9 cellular contexts compared by ENCODE assay signal in genomic region chr2:152646775-152647174, GRCh38.
DNase-seq lines count a peak whose midpoint lies in the region; ATAC-seq and TF ChIP-seq lines count a peak whose summit lies in the region.
"Had no signal": no experiment of that assay in that cellular context is flagged by ENCODE, and none has a peak within 500 bp of the region (broad histone marks: within the 10 kb centered on the region; RNA-seq: fewer than 3 reads in every experiment).

No MANE protein-coding gene starts in this region.

- H3K9ac ChIP-seq in muscle layer of colon (ENCODE audit: low read length) = no peak overlapping the region

- H3K4me3 ChIP-seq in AG04449 (ENCODE audit: low read depth, low read length) (no peak overlapping the region), muscle layer of colon (ENCODE audit: low read depth in 1 of 2, low read length in 2 of 2) (no peak overlapping the region)

- no peaks in the 10 kb centered on the region for H3K9me3 ChIP-seq in muscle layer of colon (ENCODE audit: low read length)

- H3K27ac ChIP-seq in muscle layer of colon (ENCODE audit: low read depth, low read length) = peak overlapping the region; percentile 19

- CTCF ChIA-PET in AG04449 (lab: Yijun Ruan, JAX) = interaction anchor here (0.8 to 6.4 kb wide), 13 partner anchors 9 to 610 kb away, joined by 3 to 79 read pairs (median 5); partner anchors contain the start of gene STAM2

- no peak for ATAC-seq in HG02840 (IDR thresholded peaks at IDR 0.05; ENCODE audit: low FRiP score, unreplicated experiment)

- POLR2A ChIA-PET in AG04449 (lab: Yijun Ruan, JAX) = interaction anchor here (0.6 kb wide), 1 partner anchor 97 kb away, joined by 3 read pairs; no protein-coding TSS in a partner anchor

- no peak for TF ChIP-seq CTCF in AG04449 (IDR thresholded peaks at IDR 0.05; ENCODE audit: insufficient read depth, low read length, missing control alignments)

- no peaks in the 10 kb centered on the region for H3K27me3 ChIP-seq in muscle layer of colon (ENCODE audit: control insufficient read depth in 1 of 2, insufficient read depth in 2 of 2, low read length in 2 of 2)

- H3K36me3 ChIP-seq in muscle layer of colon (ENCODE audit: insufficient read depth, low read length) = peaks cover 9% of the 10 kb centered on the region

- peaks cover 20% of the 10 kb centered on the region for H3K4me1 ChIP-seq in muscle layer of colon (ENCODE audit: insufficient read depth, low read length)

- peak; percentile 82 for DNase-seq in AG04449 (ENCODE audit: low read depth, low spot score)
- DNase-seq in M059J (ENCODE audit: low read depth) = peak; percentile 88
- DNase-seq in dermis blood vessel endothelial cell = peak; percentile 39
- DNase-seq in activated CD4-positive, CD25-positive, alpha-beta regulatory T cell treated with anti-CD3 and anti-CD28 coated beads, Interleukin-2, amount 50 U/mL, for 72 hours = no peak
- DNase-seq in NCI-H2196 (lab: John Stamatoyannopoulos, UW; ENCODE audit: unreplicated experiment) = no peak
- no peak for DNase-seq in effector CD4-positive, alpha-beta T cell
- DNase-seq: COR-L47 had no signal

Comparison
In these comparisons a context has a peak if more than half of its experiments do, and no peak if none do; other contexts are left out.
1. DNase-seq: peak in AG04449 (single experiment), M059J (single experiment) and dermis blood vessel endothelial cell (single experiment); none in activated CD4-positive, CD25-positive, alpha-beta regulatory T cell treated with anti-CD3 and anti-CD28 coated beads, Interleukin-2, amount 50 U/mL, for 72 hours (single experiment), NCI-H2196 (single experiment) and effector CD4-positive, alpha-beta T cell (single experiment).